Comparison of ENCODE assay signal across 31 cellular contexts in the genomic region with DNA sequence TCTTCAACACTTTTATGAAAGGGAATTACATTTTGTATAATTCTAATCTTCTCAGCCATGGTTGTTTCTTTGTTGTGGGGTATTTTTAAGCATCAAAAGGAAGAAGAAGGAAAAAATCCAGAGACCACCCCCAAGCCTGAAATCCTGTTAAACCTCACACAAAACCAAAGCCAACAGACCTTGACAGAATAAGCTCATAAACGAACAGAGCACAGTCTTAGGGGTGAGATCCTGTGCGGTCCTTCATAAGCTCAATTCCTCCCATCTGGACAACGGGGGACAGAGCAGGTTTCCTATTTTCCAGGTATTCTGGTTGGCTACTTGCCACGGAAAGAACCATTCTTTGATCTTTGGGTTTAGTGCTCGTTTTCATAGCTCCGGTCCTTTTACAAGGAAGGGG.
"Had no signal": no experiment of that assay in that cellular context is flagged by ENCODE, and none has a peak within 500 bp of the region (broad histone marks: within the 10 kb centered on the region; RNA-seq: fewer than 3 reads in every experiment).

No MANE protein-coding gene starts in this region.

- H3K27me3 Mint-ChIP-seq: stimulated activated naive CD8-positive, alpha-beta T cell treated with anti-CD3 and anti-CD28 coated beads, Interleukin-15, amount 100 ng/mL, for 72 hours had no signal

- H3K9me3 Mint-ChIP-seq: natural killer cell; nephron; stimulated activated memory B cell treated with anti-CD40 and anti-IgM and Interleukin-4, amounts not matched to agents 10 μg/mL and 1 μg/mL and 100 μg/mL, for 72 hours; stimulated activated naive CD8-positive, alpha-beta T cell treated with anti-CD3 and anti-CD28 coated beads, Interleukin-15, amount 100 ng/mL, for 72 hours; type B pancreatic cell had no signal

- H3K4me3 Mint-ChIP-seq: natural killer cell; nephron; neural progenitor cell; stimulated activated memory B cell treated with anti-CD40 and anti-IgM and Interleukin-4, amounts not matched to agents 10 μg/mL and 1 μg/mL and 100 μg/mL, for 72 hours; stimulated activated naive CD8-positive, alpha-beta T cell treated with anti-CD3 and anti-CD28 coated beads, Interleukin-15, amount 100 ng/mL, for 72 hours; type B pancreatic cell had no signal

- H3K36me3 ChIP-seq: neural progenitor cell, ovary, right lobe of liver, sigmoid colon, spleen, suprapubic skin, tibial artery, transverse colon, upper lobe of right lung, uterus had no signal

- H3K27ac Mint-ChIP-seq: natural killer cell; nephron; neural progenitor cell; progenitor cell of endocrine pancreas; stimulated activated memory B cell treated with anti-CD40 and anti-IgM and Interleukin-4, amounts not matched to agents 10 μg/mL and 1 μg/mL and 100 μg/mL, for 72 hours; stimulated activated naive CD8-positive, alpha-beta T cell treated with anti-CD3 and anti-CD28 coated beads, Interleukin-15, amount 100 ng/mL, for 72 hours; type B pancreatic cell had no signal

- H3K27ac ChIP-seq: neural progenitor cell, ovary, parathyroid adenoma, psoas muscle, right lobe of liver, sigmoid colon, spleen, suprapubic skin, testis, tibial artery, transverse colon, upper lobe of right lung, uterus had no signal

- DNase-seq: natural killer cell; occipital lobe; ovary; posterior cingulate gyrus; psoas muscle; right cardiac atrium; right lobe of liver; sigmoid colon; small intestine; spleen; stimulated activated CD4-positive, alpha-beta T cell treated with anti-CD3 and anti-CD28 coated beads, Interleukin-12 subunit alpha, Interleukin-12 subunit beta, amount 100 ng/mL, for 4 hours; stimulated activated CD4-positive, alpha-beta T cell treated with anti-CD3 and anti-CD28 coated beads, Interleukin-1b, Interleukin-23, amount 100 ng/mL, for 48 hours; stimulated activated CD4-positive, alpha-beta T cell treated with anti-CD3 and anti-CD28 coated beads, Interleukin-4, amount 100 ng/mL, for 1 hour; stimulated activated CD4-positive, alpha-beta T cell treated with anti-CD3 and anti-CD28 coated beads, Interleukin-4, amount 100 ng/mL, for 4 hours; stimulated activated CD8-positive, alpha-beta memory T cell treated with anti-CD3 and anti-CD28 coated beads, Interleukin-4, amount 100 ng/mL, for 48 hours; stimulated activated naive CD4-positive, alpha-beta T cell; stimulated activated naive CD8-positive, alpha-beta T cell treated with anti-CD3 and anti-CD28 coated beads, Interleukin-15, amount 100 ng/mL, for 72 hours; stimulated activated naive CD8-positive, alpha-beta T cell treated with anti-CD3 and anti-CD28 coated beads, Interleukin-15, Interleukin-2, amounts not matched to agents 100 U/mL and 50 U/mL, for 24 hours; substantia nigra; testis; tibial artery; transverse colon; upper lobe of right lung; uterus had no signal

- ATAC-seq: natural killer cell; psoas muscle; right cardiac atrium; right lobe of liver; stimulated activated memory B cell treated with anti-CD40 and anti-IgM and Interleukin-4, amounts not matched to agents 10 μg/mL and 1 μg/mL and 100 μg/mL, for 72 hours; stimulated activated naive CD8-positive, alpha-beta T cell treated with anti-CD3 and anti-CD28 coated beads, Interleukin-15, amount 100 ng/mL, for 72 hours; stimulated activated naive CD8-positive, alpha-beta T cell treated with anti-CD3 and anti-CD28 coated beads, Interleukin-15, Interleukin-2, amounts not matched to agents 100 U/mL and 50 U/mL, for 24 hours; upper lobe of right lung had no signal

- H3K4me3 ChIP-seq: neural progenitor cell, ovary, psoas muscle, right lobe of liver, sigmoid colon, spleen, suprapubic skin, testis, tibial artery, transverse colon, upper lobe of right lung, uterus had no signal

- H3K4me2 ChIP-seq: neural progenitor cell had no signal

- H3K4me1 Mint-ChIP-seq: natural killer cell; stimulated activated memory B cell treated with anti-CD40 and anti-IgM and Interleukin-4, amounts not matched to agents 10 μg/mL and 1 μg/mL and 100 μg/mL, for 72 hours; stimulated activated naive CD8-positive, alpha-beta T cell treated with anti-CD3 and anti-CD28 coated beads, Interleukin-15, amount 100 ng/mL, for 72 hours had no signal

- H3K4me1 ChIP-seq: parathyroid adenoma, psoas muscle, right lobe of liver, sigmoid colon, spleen, suprapubic skin, testis, tibial artery, transverse colon, upper lobe of right lung, uterus had no signal

- H3K9me3 ChIP-seq: ovary, psoas muscle, right lobe of liver, sigmoid colon, spleen, suprapubic skin, testis, tibial artery, transverse colon, upper lobe of right lung, uterus had no signal

- H3K9ac ChIP-seq: neural progenitor cell, parathyroid adenoma had no signal

- H3K27me3 ChIP-seq: neural progenitor cell, ovary, right lobe of liver, testis, uterus had no signal

- H3K36me3 Mint-ChIP-seq: natural killer cell; neural progenitor cell; stimulated activated memory B cell treated with anti-CD40 and anti-IgM and Interleukin-4, amounts not matched to agents 10 μg/mL and 1 μg/mL and 100 μg/mL, for 72 hours; type B pancreatic cell had no signal
